Comparison of ENCODE assay signal across 1 cellular context in genomic region chr5:127041571-127041970, GRCh38.
TF ChIP-seq lines count a peak whose summit lies in the region.

No MANE protein-coding gene starts in this region.

TF ChIP-seq in IMR-90, 13 proteins besides CTCF, POLR2A, EP300 and RAD21 (continued from another document):
- no peak for TF ChIP-seq NFE2L2 (IDR thresholded peaks at IDR 0.05; ENCODE audit: low read depth, low read length)
- no peak for TF ChIP-seq FOS (IDR thresholded peaks at IDR 0.05; ENCODE audit: low read depth, low read length)
- TF ChIP-seq ELK1 (IDR thresholded peaks at IDR 0.05; ENCODE audit: borderline replicate concordance, low read depth, low read length): no peak
- no peak for TF ChIP-seq BHLHE40 (IDR thresholded peaks at IDR 0.05; ENCODE audit: low read depth, low read length)
- no peak for TF ChIP-seq CHD1 (IDR thresholded peaks at IDR 0.05; ENCODE audit: low read depth, low read length)
- TF ChIP-seq MXI1 (IDR thresholded peaks at IDR 0.05; ENCODE audit: borderline replicate concordance, low read depth, low read length): no peak
- no peak for TF ChIP-seq MAZ (IDR thresholded peaks at IDR 0.05; ENCODE audit: borderline replicate concordance, low read depth, low read length)
- no peak for TF ChIP-seq RFX5 (IDR thresholded peaks at IDR 0.05; ENCODE audit: low read depth, low read length)
